Comparison of ENCODE assay signal across 8 cellular contexts in the genomic region with DNA sequence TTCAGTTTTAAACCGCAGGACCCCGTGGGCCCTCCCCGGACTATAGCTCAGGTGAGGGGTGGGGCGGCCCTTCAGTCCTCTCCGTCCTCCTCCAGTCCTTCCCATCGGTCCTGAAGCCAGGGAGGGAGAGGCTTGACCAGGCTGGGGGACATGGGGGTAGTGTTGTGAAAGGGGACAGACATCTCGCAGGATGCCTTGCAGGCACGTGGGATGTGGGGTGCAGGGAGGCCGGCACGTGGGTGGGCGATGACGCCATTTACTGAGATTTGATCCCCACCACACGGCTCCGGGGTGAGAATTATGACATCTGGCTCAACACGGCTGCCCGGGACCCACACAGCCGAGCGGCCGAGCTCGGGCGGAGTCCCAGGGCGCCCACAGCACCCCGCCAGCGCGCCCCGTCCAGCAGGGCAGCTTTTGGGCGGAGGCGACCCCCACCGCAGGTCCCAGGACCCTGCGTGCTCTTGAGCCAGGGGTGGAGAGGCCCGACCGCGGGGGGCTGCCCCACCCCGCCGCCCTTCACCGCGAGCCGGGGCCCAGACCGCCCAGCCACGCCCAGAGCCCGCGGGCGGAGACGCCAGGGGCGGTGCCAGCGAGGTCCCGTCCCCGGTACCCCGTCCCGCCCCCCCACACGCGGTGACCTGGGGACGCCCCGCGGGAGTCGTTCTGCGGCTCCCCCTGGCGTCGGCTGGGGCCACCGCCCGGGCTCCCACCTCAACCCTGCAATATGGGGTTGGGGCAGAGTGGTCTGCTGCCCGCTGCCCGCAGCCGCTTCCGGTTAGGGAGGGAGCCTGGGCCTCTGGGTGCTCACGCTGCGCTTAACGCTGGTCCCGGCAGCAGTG. TPM values are rescaled to one million over a fixed set of nuclear protein-coding genes. Genes with fewer than 3 reads are reported as not detected.
DNase-seq lines count a peak whose midpoint lies in the region; ATAC-seq, FAIRE-seq and TF ChIP-seq lines count a peak whose summit lies in the region.

No MANE protein-coding gene starts in this region.

- no peaks in the 10 kb centered on the region for H4K20me1 ChIP-seq in GM23338 (replicated peaks; ENCODE audit: insufficient read depth)

- no peaks in the 10 kb centered on the region for H3K36me3 Mint-ChIP-seq in CD8-positive, alpha-beta memory T cell
- no peaks in the 10 kb centered on the region for H3K36me3 Mint-ChIP-seq in GM23338 (ENCODE audit: low read depth)

- peak; percentile 61 to 78 (median 76) for DNase-seq in CD8-positive, alpha-beta memory T cell
- DNase-seq in GM23338 (ENCODE audit: low spot score) (peak; percentile 70), NOMO-1 (lab: John Stamatoyannopoulos, UW; ENCODE audit: unreplicated experiment in 2 of 2) (peak; percentile 46 to 76), activated T-helper 1 cell treated with Interleukin-2 at 50 U/mL for 16 hours (ENCODE audit: low read depth) (peak; percentile 64), frontal cortex (ENCODE audit: low spot score in 2 of 2) (peak; percentile 70 to 79), retinal pigment epithelial cell (ENCODE audit: low read depth) (no peak), GDM1 (lab: John Stamatoyannopoulos, UW) (no peak), MG63 (no peak)

- TF ChIP-seq CTCF in GM23338 (conservative IDR thresholded peaks at IDR 0.05; ENCODE audit: low read depth in 2 of 2) (peak in 1 of 2 experiments; percentile 60; a peak in 2 of 4 replicates), retinal pigment epithelial cell (conservative IDR thresholded peaks at IDR 0.05; ENCODE audit: low read depth, low read length) (peak; percentile 53)

- H2AFZ ChIP-seq in GM23338, result peak overlapping the region; percentile 89

- no peaks in the 10 kb centered on the region for H3K9me3 ChIP-seq in CD8-positive, alpha-beta memory T cell (ENCODE audit: low read length)
- H3K9me3 ChIP-seq in MG63, result no peaks in the 10 kb centered on the region

- H3K4me3 Mint-ChIP-seq in CD8-positive, alpha-beta memory T cell, result peak overlapping the region in 6 of 7 donors; percentile 42 to 69 (median 50)
- peak overlapping the region; percentile 68 for H3K4me3 Mint-ChIP-seq in GM23338

- peaks cover 5 to 15% of the 10 kb centered on the region in 2 donors for H3K27me3 Mint-ChIP-seq in CD8-positive, alpha-beta memory T cell
- peaks cover 18% of the 10 kb centered on the region for H3K27me3 Mint-ChIP-seq in GM23338 (ENCODE audit: insufficient read depth, low read depth, poor library complexity)

- H3K27ac Mint-ChIP-seq in CD8-positive, alpha-beta memory T cell, result peak overlapping the region in 4 of 8 donors; percentile 12 to 56 (median 37)
- no peak overlapping the region for H3K27ac Mint-ChIP-seq in GM23338

- no peaks in the 10 kb centered on the region for H3K36me3 ChIP-seq in CD8-positive, alpha-beta memory T cell (ENCODE audit: insufficient read depth, low read length)
- no peaks in the 10 kb centered on the region for H3K36me3 ChIP-seq in GM23338 (ENCODE audit: insufficient read depth)
- H3K36me3 ChIP-seq in MG63, result no peaks in the 10 kb centered on the region

- H3K79me2 ChIP-seq in GM23338 (replicated peaks; ENCODE audit: insufficient read depth), result no peaks in the 10 kb centered on the region

- ATAC-seq in GM23338, result peak; percentile 65

- H3K4me1 Mint-ChIP-seq in CD8-positive, alpha-beta memory T cell, result peaks cover 0 to 7% (median 0%) of the 10 kb centered on the region in 3 donors
- peaks cover 6% of the 10 kb centered on the region for H3K4me1 Mint-ChIP-seq in GM23338

- CTCF ChIA-PET in CD8-positive, alpha-beta memory T cell (lab: Charles Lee), result interaction anchor here (0.9 to 1.0 kb wide), 2 partner anchors 396 to 398 kb away, joined by 4 to 5 read pairs; no protein-coding TSS in a partner anchor

- no peaks in the 10 kb centered on the region for H3K9me2 ChIP-seq in GM23338 (ENCODE audit: insufficient read depth)

- POLR2A ChIA-PET in CD8-positive, alpha-beta memory T cell (lab: Charles Lee), result no interaction called here

- no peaks in the 10 kb centered on the region for H3K9me3 Mint-ChIP-seq in CD8-positive, alpha-beta memory T cell
- H3K9me3 Mint-ChIP-seq in GM23338, result no peaks in the 10 kb centered on the region

- 0 out of 2 replicates have a peak, but pooled peaks cover 4% of the 10 kb centered on the region for H3F3A ChIP-seq in GM23338 (replicated peaks; ENCODE audit: low read depth)

- H3K4me3 ChIP-seq in CD8-positive, alpha-beta memory T cell (ENCODE audit: low read length), result peak overlapping the region; percentile 32
- H3K4me3 ChIP-seq in GM23338 (peak overlapping the region; percentile 58), retinal pigment epithelial cell (ENCODE audit: low read length) (peak overlapping the region; percentile 39), MG63 (no peak overlapping the region)

- peaks cover 6% of the 10 kb centered on the region for H3K4me1 ChIP-seq in CD8-positive, alpha-beta memory T cell (ENCODE audit: insufficient read depth, low read length)
- H3K4me1 ChIP-seq in GM23338 (ENCODE audit: insufficient read depth), result peaks cover 6% of the 10 kb centered on the region

- FAIRE-seq in frontal cortex (lab: Jason Lieb, UNC), result no peak

- H3K4me2 ChIP-seq in GM23338, result peak overlapping the region; percentile 83

- no peaks in the 10 kb centered on the region for H3K27me3 ChIP-seq in CD8-positive, alpha-beta memory T cell (ENCODE audit: insufficient read depth, low read length, poor library complexity, severe bottlenecking)
- H3K27me3 ChIP-seq in GM23338 (ENCODE audit: insufficient read depth) (peaks cover 12% of the 10 kb centered on the region; the same call in 1 of the 2 replicates), MG63 (no peaks in the 10 kb centered on the region)

- no peak overlapping the region for H3K27ac ChIP-seq in CD8-positive, alpha-beta memory T cell (ENCODE audit: low read depth, low read length)
- no peak overlapping the region for H3K27ac ChIP-seq in GM23338 (ENCODE audit: low read depth)

TF ChIP-seq in GM23338, 12 proteins besides CTCF, POLR2A, EP300 and RAD21:
- no peak for TF ChIP-seq EZH2phosphoT487 (IDR thresholded peaks at IDR 0.05; ENCODE audit: unreplicated experiment)
- peak; percentile 46 for TF ChIP-seq EZH2 (IDR thresholded peaks at IDR 0.05; ENCODE audit: low read depth, unreplicated experiment)
TF ChIP-seq in GM23338: peak in this region for 1.

RNA-seq across cellular contexts. Expression of gene EXOC3L4, which starts 3.3 kb away (rescaled TPM):
- total RNA-seq in CD8-positive, alpha-beta memory T cell, result not detected
- not detected for polyA plus RNA-seq in CD8-positive, alpha-beta memory T cell
- not detected in 2 replicates for total RNA-seq in GM23338 (2014; rRNA removed; shearing (Covaris generic))
- not detected in 2 replicates for polyA plus RNA-seq in GM23338 (2016; fragmentation: Nextera tagmentation; extraction: Ambion mirVana)
- 0.82 TPM for total RNA-seq in frontal cortex
- 0.17 TPM in 1 of 2 replicates, not detected in the other for total RNA-seq in MG63 (2014; rRNA removed; shearing (Covaris generic); ENCODE audit: low replicate concordance)

RNA-seq across cellular contexts. Expression of gene LBHD2, which starts 7.3 kb away (rescaled TPM):
- total RNA-seq in CD8-positive, alpha-beta memory T cell, result not detected
- not detected for polyA plus RNA-seq in CD8-positive, alpha-beta memory T cell
- total RNA-seq in GM23338 (2014; rRNA removed; shearing (Covaris generic)), result not detected in 2 replicates
- polyA plus RNA-seq in GM23338 (2016; fragmentation: Nextera tagmentation; extraction: Ambion mirVana), result not detected in 2 replicates
- not detected for total RNA-seq in frontal cortex
- total RNA-seq in MG63 (2014; rRNA removed; shearing (Covaris generic); ENCODE audit: low replicate concordance), result not detected in 2 replicates

RNA-seq across cellular contexts. Expression of gene TNFAIP2, which starts 32.0 kb away (rescaled TPM):
- total RNA-seq in CD8-positive, alpha-beta memory T cell, result 1 to 10 TPM in 1 of 2 experiments, under 1 TPM in 1; 0.70 to 1.4 TPM
- polyA plus RNA-seq in CD8-positive, alpha-beta memory T cell, result not detected
- 9.8 and 14.1 TPM in 2 replicates for total RNA-seq in GM23338 (2014; rRNA removed; shearing (Covaris generic))
- 9.9 and 10.1 TPM in 2 replicates for polyA plus RNA-seq in GM23338 (2016; fragmentation: Nextera tagmentation; extraction: Ambion mirVana)
- total RNA-seq in frontal cortex, result 11.8 TPM
- total RNA-seq in MG63 (2014; rRNA removed; shearing (Covaris generic); ENCODE audit: low replicate concordance), result 86.5 and 90.4 TPM in 2 replicates

RNA-seq across cellular contexts. Expression of gene CDC42BPB, which starts 33.9 kb away (rescaled TPM):
- total RNA-seq in CD8-positive, alpha-beta memory T cell, result 1 to 10 TPM; 1.6 to 2.9 TPM
- 0.32 TPM for polyA plus RNA-seq in CD8-positive, alpha-beta memory T cell
- 97.4 and 127 TPM in 2 replicates for total RNA-seq in GM23338 (2014; rRNA removed; shearing (Covaris generic))
- 12.3 and 13.5 TPM in 2 replicates for polyA plus RNA-seq in GM23338 (2016; fragmentation: Nextera tagmentation; extraction: Ambion mirVana)
- total RNA-seq in frontal cortex, result 64.0 TPM
- total RNA-seq in MG63 (2014; rRNA removed; shearing (Covaris generic); ENCODE audit: low replicate concordance), result 8.3 and 11.7 TPM in 2 replicates

Comparison
In these comparisons a context has a peak if more than half of its experiments do, and no peak if none do; other contexts are left out.
1. DNase-seq: peak in CD8-positive, alpha-beta memory T cell (5 of 5), GM23338 (single experiment), NOMO-1 (2 of 2), activated T-helper 1 cell treated with Interleukin-2 at 50 U/mL for 16 hours (single experiment) and frontal cortex (2 of 2); none in retinal pigment epithelial cell (single experiment), GDM1 (single experiment) and MG63 (single experiment).